14 cellular contexts compared by ENCODE assay signal in the genomic region with DNA sequence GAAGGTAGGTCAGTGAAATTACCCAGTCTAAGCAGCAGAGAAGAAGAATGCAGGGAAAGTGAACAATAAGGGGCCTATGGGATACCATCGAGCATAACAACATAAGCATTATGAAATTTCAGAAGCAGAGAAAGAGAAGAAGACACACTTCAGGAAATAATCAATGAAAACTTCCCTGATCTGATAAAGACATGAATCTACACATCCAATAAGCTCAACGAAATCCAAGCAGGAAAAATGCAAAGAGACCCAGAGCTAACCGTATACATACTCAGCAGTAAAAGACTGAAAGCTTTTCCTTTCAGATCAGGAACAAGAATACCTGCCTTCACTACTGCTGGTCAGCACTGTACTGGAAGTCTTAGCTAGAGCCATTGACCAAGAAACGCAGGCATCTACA.
"Had no signal": no experiment of that assay in that cellular context is flagged by ENCODE, and none has a peak within 500 bp of the region (broad histone marks: within the 10 kb centered on the region; RNA-seq: fewer than 3 reads in every experiment).

No MANE protein-coding gene starts in this region.

- H3K27ac ChIP-seq: brain microvascular endothelial cell, gastroesophageal sphincter, tibial nerve, vagina had no signal

- H3K27ac Mint-ChIP-seq: stimulated activated naive B cell treated with anti-CD40 and anti-IgM and Interleukin-4, amounts not matched to agents 10 μg/mL and 1 μg/mL and 100 μg/mL, for 72 hours had no signal

- H3K4me3 Mint-ChIP-seq: activated CD4-positive, alpha-beta T cell treated with anti-CD3 and anti-CD28 coated beads, Interleukin-2, amount 10 ng/mL, durations not matched to agents 24 days and 14 days; activated naive CD4-positive, alpha-beta T cell treated with anti-CD3 and anti-CD28 coated beads, Interleukin-2, amount 50 U/mL, for 24 hours; natural killer cell; stimulated activated naive B cell treated with anti-CD40 and anti-IgM and Interleukin-4, amounts not matched to agents 10 μg/mL and 1 μg/mL and 100 μg/mL, for 72 hours; T-helper 1 cell treated with Interleukin-12 subunit alpha and Interleukin-12 subunit beta and Interleukin-4 antibody, amounts not matched to agents 30 μg/mL and 1 μg/mL, for 36 hours had no signal

- DNase-seq: activated CD4-positive, alpha-beta T cell treated with anti-CD3 and anti-CD28 coated beads, Interleukin-2, amount 10 ng/mL, durations not matched to agents 24 days and 14 days; activated CD8-positive, alpha-beta memory T cell treated with anti-CD3 and anti-CD28 coated beads, Interleukin-2, amount 50 U/mL, for 48 hours; amniotic stem cell; brain microvascular endothelial cell; natural killer cell; nucleus accumbens; stimulated activated CD4-positive, alpha-beta T cell treated with anti-CD3 and anti-CD28 coated beads, Interleukin-2, amount 100 ng/mL, for 48 hours; stimulated activated naive B cell treated with anti-CD40 and anti-IgM and Interleukin-4, amounts not matched to agents 10 μg/mL and 1 μg/mL and 100 μg/mL, for 72 hours had no signal

- H3K9me3 ChIP-seq: gastroesophageal sphincter, tibial nerve, vagina had no signal

- H3K4me3 ChIP-seq: gastroesophageal sphincter, tibial nerve, vagina had no signal

- H3K27me3 ChIP-seq: brain microvascular endothelial cell, gastroesophageal sphincter, tibial nerve, vagina had no signal

- ATAC-seq: gastroesophageal sphincter; left lobe of liver; natural killer cell; stimulated activated naive B cell treated with anti-CD40 and anti-IgM and Interleukin-4, amounts not matched to agents 10 μg/mL and 1 μg/mL and 100 μg/mL, for 72 hours had no signal

- H3K27me3 Mint-ChIP-seq: activated CD4-positive, alpha-beta T cell treated with anti-CD3 and anti-CD28 coated beads, Interleukin-2, amount 10 ng/mL, durations not matched to agents 24 days and 14 days; activated naive CD4-positive, alpha-beta T cell treated with anti-CD3 and anti-CD28 coated beads, Interleukin-2, amount 50 U/mL, for 24 hours; stimulated activated naive B cell treated with anti-CD40 and anti-IgM and Interleukin-4, amounts not matched to agents 10 μg/mL and 1 μg/mL and 100 μg/mL, for 72 hours had no signal

- H3K9me3 Mint-ChIP-seq: activated CD4-positive, alpha-beta T cell treated with anti-CD3 and anti-CD28 coated beads, Interleukin-2, amount 10 ng/mL, durations not matched to agents 24 days and 14 days; activated naive CD4-positive, alpha-beta T cell treated with anti-CD3 and anti-CD28 coated beads, Interleukin-2, amount 50 U/mL, for 24 hours; natural killer cell; stimulated activated naive B cell treated with anti-CD40 and anti-IgM and Interleukin-4, amounts not matched to agents 10 μg/mL and 1 μg/mL and 100 μg/mL, for 72 hours; T-helper 1 cell treated with Interleukin-12 subunit alpha and Interleukin-12 subunit beta and Interleukin-4 antibody, amounts not matched to agents 30 μg/mL and 1 μg/mL, for 36 hours had no signal

- H3K4me1 Mint-ChIP-seq: activated CD4-positive, alpha-beta T cell treated with anti-CD3 and anti-CD28 coated beads, Interleukin-2, amount 10 ng/mL, durations not matched to agents 24 days and 14 days; activated naive CD4-positive, alpha-beta T cell treated with anti-CD3 and anti-CD28 coated beads, Interleukin-2, amount 50 U/mL, for 24 hours had no signal
